ENCODE assay signal across 18 cellular contexts in the genomic region with DNA sequence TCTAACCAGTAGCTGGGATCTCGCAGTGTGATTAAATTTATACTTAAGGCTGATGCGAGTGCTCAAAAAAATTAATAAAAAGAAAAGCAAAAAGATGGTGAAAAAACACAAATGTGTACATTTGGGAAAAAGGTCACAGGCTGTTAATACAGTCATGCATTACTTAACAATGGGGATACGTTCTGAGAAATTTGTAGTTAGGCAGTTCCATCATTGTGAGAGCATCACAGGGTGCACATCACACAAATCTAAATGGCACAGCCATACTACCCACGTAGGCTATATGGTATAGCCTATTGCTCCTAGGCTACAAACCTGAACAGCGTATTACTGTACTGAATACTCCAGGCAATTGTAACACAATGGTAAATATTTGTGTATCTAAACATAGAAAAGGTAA.
A peak's percentile ranks its signal among the peaks of the same experiment; 100 is the strongest.
DNase-seq lines count a peak whose midpoint lies in the region; FAIRE-seq and TF ChIP-seq lines count a peak whose summit lies in the region.
"Had no signal": no experiment of that assay in that cellular context is flagged by ENCODE, and none has a peak within 500 bp of the region (broad histone marks: within the 10 kb centered on the region; RNA-seq: fewer than 3 reads in every experiment).

No MANE protein-coding gene starts in this region.

- H2BK120ac ChIP-seq in trophoblast cell (ENCODE audit: insufficient read depth, low read length, poor library complexity) = peak overlapping the region; percentile 29

- DNase-seq in astrocyte (ENCODE audit: low read depth) = no peak
- DNase-seq in trophoblast cell = no peak
- no peak for DNase-seq in activated T-helper 1 cell treated with anti-CD3 and anti-CD28 coated beads, Interleukin-12 subunit alpha, Interleukin-12 subunit beta, Interleukin-2, Interleukin-4 antibody, amounts not matched to agents 30 ng/mL and 10 ng/mL and 1 ng/mL, durations not matched to agents 14 hours and 24 hours and 36 hours (ENCODE audit: low spot score)
- no peak for DNase-seq in hepatic stellate cell (ENCODE audit: low spot score)
- DNase-seq in NCI-H1694 (lab: John Stamatoyannopoulos, UW) = no peak
- DNase-seq in NCI-H524 treated with DMSO at 0.1 percent for 48 hours (lab: John Stamatoyannopoulos, UW) = no peak
- DNase-seq: DMS 273 treated with DMSO at 0.1 percent for 48 hours, GDM1, Karpas-422, MM.1S, NCI-H1105 treated with DMSO at 0.1 percent for 48 hours, NCI-H1930, NCI-H69, RPMI8226 had no signal

- peaks cover 21% of the 10 kb centered on the region for H3K4me1 Mint-ChIP-seq in astrocyte (ENCODE audit: low read depth, unreplicated experiment)
- no peaks in the 10 kb centered on the region for H3K4me1 Mint-ChIP-seq in activated T-helper 1 cell treated with anti-CD3 and anti-CD28 coated beads, Interleukin-12 subunit alpha, Interleukin-12 subunit beta, Interleukin-2, Interleukin-4 antibody, amounts not matched to agents 30 ng/mL and 10 ng/mL and 1 ng/mL, durations not matched to agents 14 hours and 24 hours and 36 hours (ENCODE audit: low read depth)

- H3K14ac ChIP-seq in trophoblast cell (ENCODE audit: low read length) = no peak overlapping the region

- H3K27ac ChIP-seq in HEK293 (ENCODE audit: extremely low read depth, low read depth, low read length) (no peak overlapping the region; the same call in 1 of the 2 replicates), astrocyte (ENCODE audit: low read depth, low read length) (no peak overlapping the region), mesodermal cell (ENCODE audit: low read depth, low read length, severe bottlenecking) (peak overlapping the region; percentile 89), trophoblast cell (ENCODE audit: low read depth, low read length) (peak overlapping the region; percentile 76)
- H3K27ac ChIP-seq: C4-2B had no signal

- H3K4me3 ChIP-seq in HEK293 (ENCODE audit: low read depth, low read length) = no peak overlapping the region; the same call in 1 of the 2 replicates
- no peak overlapping the region for H3K4me3 ChIP-seq in astrocyte (ENCODE audit: insufficient read depth, low read depth, low read length)
- no peak overlapping the region for H3K4me3 ChIP-seq in mesodermal cell (ENCODE audit: extremely low read depth, insufficient read depth, low read length, poor library complexity, severe bottlenecking)
- H3K4me3 ChIP-seq in trophoblast cell (ENCODE audit: low read depth, low read length) = no peak overlapping the region
- H3K4me3 ChIP-seq: GM12878 had no signal

- no peak overlapping the region for H3K4ac ChIP-seq in trophoblast cell (ENCODE audit: low read depth, low read length)

- peaks cover 14% of the 10 kb centered on the region for H3K79me1 ChIP-seq in trophoblast cell (ENCODE audit: low read length)

- H3K36me3 ChIP-seq in HEK293 (ENCODE audit: control insufficient read depth in 2 of 2, insufficient read depth in 1 of 2, low read length in 2 of 2) = no peaks in the 10 kb centered on the region
- H3K36me3 ChIP-seq in astrocyte (ENCODE audit: insufficient read depth, low read length) = no peaks in the 10 kb centered on the region
- no peaks in the 10 kb centered on the region for H3K36me3 ChIP-seq in mesodermal cell (ENCODE audit: control insufficient read depth, insufficient read depth, low read length)
- peaks cover 0 to under 1% of the 10 kb centered on the region in 2 experiments for H3K36me3 ChIP-seq in trophoblast cell (ENCODE audit: control insufficient read depth in 1 of 2, insufficient read depth in 2 of 2, low read length in 2 of 2)

- no peaks in the 10 kb centered on the region for H3K9me3 ChIP-seq in HEK293 (ENCODE audit: control insufficient read depth, insufficient read depth, low read depth, low read length)
- no peaks in the 10 kb centered on the region for H3K9me3 ChIP-seq in astrocyte (ENCODE audit: insufficient read depth, low read depth, low read length)
- H3K9me3 ChIP-seq in mesodermal cell (ENCODE audit: control insufficient read depth, low read length) = no peaks in the 10 kb centered on the region
- no peaks in the 10 kb centered on the region for H3K9me3 ChIP-seq in trophoblast cell (ENCODE audit: insufficient read depth, low read depth, low read length)

- H2AFZ ChIP-seq in astrocyte (ENCODE audit: low read depth, low read length) (no peak overlapping the region), trophoblast cell (ENCODE audit: insufficient read depth, low read length, poor library complexity) (no peak overlapping the region)

- H2BK5ac ChIP-seq in trophoblast cell (ENCODE audit: low read depth, low read length, poor library complexity) = no peak overlapping the region

- POLR2A ChIA-PET in HEK293 (lab: Yijun Ruan, JAX) = interaction anchor here (0.7 to 1.0 kb wide), 4 partner anchors 23 to 142 kb away, joined by 3 to 4 read pairs (median 4); a partner anchor contains a TSS

- intact Hi-C loops in activated T-helper 1 cell treated with anti-CD3 and anti-CD28 coated beads, Interleukin-12 subunit alpha, Interleukin-12 subunit beta, Interleukin-2, Interleukin-4 antibody, amounts not matched to agents 30 ng/mL and 10 ng/mL and 1 ng/mL, durations not matched to agents 14 hours and 24 hours and 36 hours (cut with micrococcal nuclease) = no loop called here

- H3K79me2 ChIP-seq in astrocyte (ENCODE audit: insufficient read depth, low read length) (no peaks in the 10 kb centered on the region), trophoblast cell (ENCODE audit: control insufficient read depth, insufficient read depth, low read length, poor library complexity) (no peaks in the 10 kb centered on the region)

- H3K4me2 ChIP-seq in astrocyte (ENCODE audit: low read length) = peak overlapping the region; percentile 68
- H3K4me2 ChIP-seq in trophoblast cell (ENCODE audit: low read length) = peak overlapping the region; percentile 55

- 83 to 93% methylated on average over 2 to 3 of the region's 5 CpGs for WGBS in mesodermal cell (ENCODE audit: insufficient coverage in 2 of 2), 2 experiments
- no CpG with 5 or more reads among the region's 5 CpGs for WGBS in trophoblast cell (ENCODE audit: extremely low coverage, insufficient coverage, insufficient read length)

- H4K20me1 ChIP-seq in astrocyte (ENCODE audit: insufficient read depth, low read length) = no peaks in the 10 kb centered on the region

- H3K36me3 Mint-ChIP-seq in astrocyte (ENCODE audit: low read depth, unreplicated experiment) = no peaks in the 10 kb centered on the region
- H3K36me3 Mint-ChIP-seq in activated T-helper 1 cell treated with anti-CD3 and anti-CD28 coated beads, Interleukin-12 subunit alpha, Interleukin-12 subunit beta, Interleukin-2, Interleukin-4 antibody, amounts not matched to agents 30 ng/mL and 10 ng/mL and 1 ng/mL, durations not matched to agents 14 hours and 24 hours and 36 hours (ENCODE audit: low read depth) = no peaks in the 10 kb centered on the region

- TF ChIP-seq CTCF in HEK293 (tag by site-specific recombination; IDR thresholded peaks at IDR 0.05) (no peak), astrocyte (IDR thresholded peaks at IDR 0.05; ENCODE audit: insufficient read depth, low read depth, low read length) (no peak)

- no peaks in the 10 kb centered on the region for H3K9me3 Mint-ChIP-seq in astrocyte (ENCODE audit: unreplicated experiment)
- H3K9me3 Mint-ChIP-seq in activated T-helper 1 cell treated with anti-CD3 and anti-CD28 coated beads, Interleukin-12 subunit alpha, Interleukin-12 subunit beta, Interleukin-2, Interleukin-4 antibody, amounts not matched to agents 30 ng/mL and 10 ng/mL and 1 ng/mL, durations not matched to agents 14 hours and 24 hours and 36 hours = peaks cover 18% of the 10 kb centered on the region

- no peak overlapping the region for H3K4me3 Mint-ChIP-seq in astrocyte (ENCODE audit: unreplicated experiment)
- no peak overlapping the region for H3K4me3 Mint-ChIP-seq in activated T-helper 1 cell treated with anti-CD3 and anti-CD28 coated beads, Interleukin-12 subunit alpha, Interleukin-12 subunit beta, Interleukin-2, Interleukin-4 antibody, amounts not matched to agents 30 ng/mL and 10 ng/mL and 1 ng/mL, durations not matched to agents 14 hours and 24 hours and 36 hours

- no peak for FAIRE-seq in astrocyte (lab: Jason Lieb, UNC)
- FAIRE-seq: GM12878 had no signal

- H3K18ac ChIP-seq in trophoblast cell (ENCODE audit: low read length) = no peak overlapping the region

- peak overlapping the region; percentile 52 for H2BK12ac ChIP-seq in trophoblast cell (ENCODE audit: low read length)

- no peak overlapping the region for H4K12ac ChIP-seq in trophoblast cell (ENCODE audit: low read depth, low read length)

- H4K8ac ChIP-seq in trophoblast cell (ENCODE audit: low read depth, low read length) = no peak overlapping the region

- H3K27ac Mint-ChIP-seq in astrocyte (ENCODE audit: unreplicated experiment) = peak overlapping the region; percentile 96
- no peak overlapping the region for H3K27ac Mint-ChIP-seq in activated T-helper 1 cell treated with anti-CD3 and anti-CD28 coated beads, Interleukin-12 subunit alpha, Interleukin-12 subunit beta, Interleukin-2, Interleukin-4 antibody, amounts not matched to agents 30 ng/mL and 10 ng/mL and 1 ng/mL, durations not matched to agents 14 hours and 24 hours and 36 hours

- no peak overlapping the region for H2AK5ac ChIP-seq in trophoblast cell (ENCODE audit: low read length)

- H3K9ac ChIP-seq in astrocyte (ENCODE audit: low read length) (no peak overlapping the region), trophoblast cell (ENCODE audit: low read length) (no peak overlapping the region)

- H3K4me1 ChIP-seq in HEK293 (ENCODE audit: control insufficient read depth, insufficient read depth, low read length) (peaks cover 17% of the 10 kb centered on the region), astrocyte (ENCODE audit: insufficient read depth, low read length) (peaks cover 11% of the 10 kb centered on the region), mesodermal cell (ENCODE audit: control insufficient read depth, insufficient read depth, low read length, poor library complexity, severe bottlenecking) (peaks cover 16% of the 10 kb centered on the region), trophoblast cell (ENCODE audit: control insufficient read depth in 1 of 2, insufficient read depth in 2 of 2, low read length in 2 of 2) (peaks cover 0 to 9% of the 10 kb centered on the region in 2 experiments)

- CTCF ChIA-PET in HEK293 (lab: Yijun Ruan, JAX) = interaction anchor here (0.6 to 0.7 kb wide), 2 partner anchors 26 to 133 kb away, joined by 3 read pairs; no protein-coding TSS in a partner anchor

- H4K91ac ChIP-seq in trophoblast cell (ENCODE audit: low read depth, low read length) = no peak overlapping the region

- H3K27me3 ChIP-seq in astrocyte (ENCODE audit: insufficient read depth, low read length) = no peaks in the 10 kb centered on the region
- H3K27me3 ChIP-seq in trophoblast cell (ENCODE audit: insufficient read depth, low read length) = no peaks in the 10 kb centered on the region

- no peaks in the 10 kb centered on the region for H3K27me3 Mint-ChIP-seq in astrocyte (ENCODE audit: low read depth, unreplicated experiment)
- H3K27me3 Mint-ChIP-seq in activated T-helper 1 cell treated with anti-CD3 and anti-CD28 coated beads, Interleukin-12 subunit alpha, Interleukin-12 subunit beta, Interleukin-2, Interleukin-4 antibody, amounts not matched to agents 30 ng/mL and 10 ng/mL and 1 ng/mL, durations not matched to agents 14 hours and 24 hours and 36 hours (ENCODE audit: insufficient read depth) = no peaks in the 10 kb centered on the region

- no peak overlapping the region for H3K23ac ChIP-seq in trophoblast cell (ENCODE audit: low read length)

TF ChIP-seq in HEK293, 187 proteins besides CTCF, POLR2A, EP300 and RAD21 (continues in another document):
- peak; percentile 17; the same call in 1 of the 2 replicates for TF ChIP-seq ZNF341 (tag by site-specific recombination; IDR thresholded peaks at IDR 0.05; ENCODE audit: low read depth)

Comparison
In these comparisons a context has a peak if more than half of its experiments do, and no peak if none do; other contexts are left out.
1. H3K27ac ChIP-seq: peak in mesodermal cell (single experiment) and trophoblast cell (single experiment); none in HEK293 (single experiment) and astrocyte (single experiment).